In the genomic region with DNA sequence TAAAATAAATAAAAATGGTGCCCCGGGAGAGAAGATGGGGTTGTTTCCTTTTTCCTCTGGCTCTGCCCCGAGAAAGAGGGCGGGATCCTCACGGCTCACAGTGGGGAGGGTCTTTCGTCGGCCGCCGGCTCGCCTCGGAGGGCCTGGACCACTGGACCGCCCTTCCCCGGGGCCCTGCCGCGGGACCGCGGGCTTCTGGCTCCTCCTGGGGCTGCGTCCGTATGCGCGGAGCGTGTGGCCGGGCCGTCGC, we compare ENCODE assay signal across 8 cellular contexts. TPM values are rescaled to one million over a fixed set of nuclear protein-coding genes. Genes with fewer than 3 reads are reported as not detected.
A peak's percentile ranks its signal among the peaks of the same experiment; 100 is the strongest.
DNase-seq lines count a peak whose midpoint lies in the region; ATAC-seq and TF ChIP-seq lines count a peak whose summit lies in the region.

No MANE protein-coding gene starts in this region.

- H3K9me3 ChIP-seq in Caco-2, result no peaks in the 10 kb centered on the region
- H3K9me3 ChIP-seq in SU-DHL-6 (ENCODE audit: insufficient read depth, low read length), result no peaks in the 10 kb centered on the region

- H3K9me2 ChIP-seq in SU-DHL-6 (replicated peaks; ENCODE audit: insufficient read depth, low read length), result no peaks in the 10 kb centered on the region

- H3K27me3 ChIP-seq in Caco-2 (replicated peaks; ENCODE audit: control insufficient read depth, insufficient read depth, low read length), result no peaks in the 10 kb centered on the region
- no peaks in the 10 kb centered on the region for H3K27me3 ChIP-seq in SU-DHL-6 (ENCODE audit: low read length)

- BruUV-seq in Caco-2 (replicated peaks; lab: Mats Ljungman, UMichigan), result no TSS peak

- peaks cover 46% of the 10 kb centered on the region for H3K79me2 ChIP-seq in SU-DHL-6 (ENCODE audit: insufficient read depth, low read length)

- H3K27me3 Mint-ChIP-seq in Caco-2 (ENCODE audit: insufficient read depth, unreplicated experiment), result no peaks in the 10 kb centered on the region

- H3F3A ChIP-seq in SU-DHL-6 (ENCODE audit: insufficient read depth), result peaks cover 81% of the 10 kb centered on the region

- H3K9me3 Mint-ChIP-seq in Caco-2 (ENCODE audit: unreplicated experiment), result no peaks in the 10 kb centered on the region

- H3K4me3 ChIP-seq in Caco-2 (ENCODE audit: low read depth, low read length) (peak overlapping the region; percentile 84), SU-DHL-6 (ENCODE audit: insufficient read depth, low read length, poor library complexity, severe bottlenecking) (peak overlapping the region; percentile 62)

- intact Hi-C loops in Caco-2 (cut with micrococcal nuclease; ENCODE audit: unreplicated experiment), result loop anchor here (1.0 kb wide), 2 partner anchors 13 to 207 kb away; a partner anchor contains a TSS

- no peaks in the 10 kb centered on the region for H4K20me1 ChIP-seq in SU-DHL-6 (ENCODE audit: low read depth, low read length)

- POLR2A ChIA-PET in Caco-2 (lab: Charles Lee), result no interaction called here
- POLR2A ChIA-PET in HEK293T (lab: Yijun Ruan, JAX), result interaction anchor here (1.0 to 3.3 kb wide), 4 partner anchors 10 to 116 kb away, joined by 3 to 31 read pairs (median 6); no protein-coding TSS in a partner anchor

- peaks cover 26% of the 10 kb centered on the region for H3K4me1 ChIP-seq in Caco-2

- H3K4me2 ChIP-seq in SU-DHL-6 (ENCODE audit: low read depth, low read length, poor library complexity, severe bottlenecking), result peak overlapping the region; percentile 100

- no peak for ATAC-seq in HG03135 (IDR thresholded peaks at IDR 0.05; ENCODE audit: unreplicated experiment)

- H3K36me3 ChIP-seq in Caco-2 (ENCODE audit: control insufficient read depth, insufficient read depth, low read length), result no peaks in the 10 kb centered on the region
- H3K36me3 ChIP-seq in SU-DHL-6 (ENCODE audit: low read length), result no peaks in the 10 kb centered on the region

- peak overlapping the region; percentile 1 for H2AFZ ChIP-seq in SU-DHL-6 (ENCODE audit: low read depth, low read length, severe bottlenecking)

- H3K36me3 Mint-ChIP-seq in Caco-2 (ENCODE audit: insufficient read depth, unreplicated experiment), result peaks cover 46% of the 10 kb centered on the region

- DNase-seq in Caco-2 (peak; percentile 80 to 83), HEK293T (ENCODE audit: extremely low spot score) (peak; percentile 15), iPS-NIHi11 (ENCODE audit: low spot score) (peak; percentile 40), foreskin melanocyte (no peak), NCI-H2029 (lab: John Stamatoyannopoulos, UW) (no peak)
- no peak for DNase-seq in stimulated activated CD4-positive, alpha-beta T cell treated with anti-CD3 and anti-CD28 coated beads, Interleukin-1b, Interleukin-23, amount 100 ng/mL, for 48 hours

- TF ChIP-seq CTCF in Caco-2 (IDR thresholded peaks at IDR 0.05; ENCODE audit: insufficient read depth in 1 of 2, low read depth in 1 of 2, low read length in 1 of 2, severe bottlenecking in 1 of 2, unreplicated experiment in 1 of 2), result no peak
- no peak for TF ChIP-seq CTCF in SU-DHL-6 (IDR thresholded peaks at IDR 0.05; ENCODE audit: insufficient read depth, low read length, poor library complexity, severe bottlenecking)

- H3K9ac ChIP-seq in SU-DHL-6 (ENCODE audit: low read length), result peak overlapping the region; percentile 92

- H3K27ac Mint-ChIP-seq in Caco-2 (ENCODE audit: unreplicated experiment), result peak overlapping the region; percentile 93

- H3K4me3 Mint-ChIP-seq in Caco-2 (ENCODE audit: unreplicated experiment), result peak overlapping the region; percentile 82

- H3K27ac ChIP-seq in SU-DHL-6 (ENCODE audit: low read depth, low read length), result peak overlapping the region; percentile 96

- H3K4me1 Mint-ChIP-seq in Caco-2 (ENCODE audit: low read depth, unreplicated experiment), result peaks cover 19% of the 10 kb centered on the region

- CTCF ChIA-PET in Caco-2 (lab: Charles Lee), result interaction anchor here (0.6 to 1.2 kb wide), 2 partner anchors 75 to 116 kb away, joined by 3 read pairs; no protein-coding TSS in a partner anchor
- CTCF ChIA-PET in HEK293T (lab: Yijun Ruan, JAX), result interaction anchor here (1.2 to 1.3 kb wide), 2 partner anchors 10 to 43 kb away, joined by 4 to 5 read pairs; no protein-coding TSS in a partner anchor

TF ChIP-seq in HEK293T, 16 proteins besides CTCF, POLR2A, EP300 and RAD21:
- TF ChIP-seq LEF1 (IDR thresholded peaks at IDR 0.05; ENCODE audit: borderline replicate concordance) (no peak), FOXA1 (IDR thresholded peaks at IDR 0.05) (no peak)

RNA-seq across cellular contexts. Expression of a gene that starts 3.5 kb away (rescaled TPM):
- 124 and 127 TPM in 2 replicates for total RNA-seq in Caco-2 (2022)

RNA-seq across cellular contexts. Expression of a gene that starts 58.0 kb away (rescaled TPM):
- 123 and 132 TPM in 2 replicates for total RNA-seq in Caco-2 (2022)

Comparison
In these comparisons a context has a peak if more than half of its experiments do, and no peak if none do; other contexts are left out.
1. DNase-seq: peak in Caco-2 (2 of 2), HEK293T (single experiment) and iPS-NIHi11 (single experiment); none in stimulated activated CD4-positive, alpha-beta T cell treated with anti-CD3 and anti-CD28 coated beads, Interleukin-1b, Interleukin-23, amount 100 ng/mL, for 48 hours (single experiment), foreskin melanocyte (single experiment) and NCI-H2029 (single experiment).